In genomic region chr5:61575103-61575502, GRCh38 we compare ENCODE assay signal across 1 cellular context.
TF ChIP-seq lines count a peak whose summit lies in the region.

No MANE protein-coding gene starts in this region.

TF ChIP-seq in HepG2, 621 proteins besides CTCF, POLR2A, EP300 and RAD21 (continued from another document):
- no peak for TF ChIP-seq FOXC1 (CRISPR knock-in tag; IDR thresholded peaks at IDR 0.05; ENCODE audit: borderline replicate concordance)
- TF ChIP-seq ZNF891 (CRISPR knock-in tag; IDR thresholded peaks at IDR 0.05) = no peak
- TF ChIP-seq TERF1 (CRISPR knock-in tag; IDR thresholded peaks at IDR 0.05) = no peak
- no peak for TF ChIP-seq EED (CRISPR knock-in tag; IDR thresholded peaks at IDR 0.05)
- TF ChIP-seq GLI4 (CRISPR knock-in tag; IDR thresholded peaks at IDR 0.05; ENCODE audit: borderline replicate concordance) = no peak
- no peak for TF ChIP-seq IRF9 (CRISPR knock-in tag; IDR thresholded peaks at IDR 0.05; ENCODE audit: borderline replicate concordance)
- no peak for TF ChIP-seq BRF2 (CRISPR knock-in tag; IDR thresholded peaks at IDR 0.05)
- TF ChIP-seq ZNF12 (CRISPR knock-in tag; IDR thresholded peaks at IDR 0.05) = no peak
- no peak for TF ChIP-seq ISL2 (CRISPR knock-in tag; IDR thresholded peaks at IDR 0.05)
- no peak for TF ChIP-seq ZNF552 (CRISPR knock-in tag; IDR thresholded peaks at IDR 0.05; ENCODE audit: borderline replicate concordance)
TF ChIP-seq in HepG2: peak in this region for 0.
